8 cellular contexts compared by ENCODE assay signal in genomic region chr10:95290446-95290800, GRCh38. TPM values are rescaled to one million over a fixed set of nuclear protein-coding genes. Genes with fewer than 3 reads are reported as not detected.
DNase-seq lines count a peak whose midpoint lies in the region; ATAC-seq and TF ChIP-seq lines count a peak whose summit lies in the region.

No MANE protein-coding gene starts in this region.

- intact Hi-C loops in breast epithelium (cut with DNase I; ENCODE audit: low total_unique reads) = loop anchor here (5.0 kb wide), 1 partner anchor 1158 kb away; no protein-coding TSS in a partner anchor

- H3K36me3 Mint-ChIP-seq in activated CD8-positive, alpha-beta memory T cell treated with anti-CD3 and anti-CD28 coated beads, Interleukin-2, amount 10 ng/mL, durations not matched to agents 7 days and 5 days = no peaks in the 10 kb centered on the region

- H3K4me3 Mint-ChIP-seq in activated CD8-positive, alpha-beta memory T cell treated with anti-CD3 and anti-CD28 coated beads, Interleukin-2, amount 10 ng/mL, durations not matched to agents 7 days and 5 days = peak overlapping the region; percentile 72

- peaks cover 36% of the 10 kb centered on the region for H3K4me1 Mint-ChIP-seq in activated CD8-positive, alpha-beta memory T cell treated with anti-CD3 and anti-CD28 coated beads, Interleukin-2, amount 10 ng/mL, durations not matched to agents 7 days and 5 days

- WGBS in lung, 2 donors = 0 to 1% methylated on average over 49 of the region's 49 CpGs

- peak; percentile 26 for ATAC-seq in activated CD8-positive, alpha-beta memory T cell treated with anti-CD3 and anti-CD28 coated beads, Interleukin-2, amount 10 ng/mL, durations not matched to agents 7 days and 5 days
- ATAC-seq in lung (ENCODE audit: insufficient read depth, low FRiP score) = peak; percentile 17

- H3K4me1 ChIP-seq in breast epithelium (peaks cover 0 to 8% of the 10 kb centered on the region in 2 donors), lung (ENCODE audit: control insufficient read depth in 2 of 2, insufficient read depth in 2 of 2, low read length in 2 of 2) (peaks cover 9 to 20% of the 10 kb centered on the region in 2 donors)

- peak overlapping the region; percentile 16; the same call in 1 of the 2 replicates for H3K4me3 ChIP-seq in HL-60 (replicated peaks; ENCODE audit: insufficient read depth, low read length)
- peak overlapping the region; percentile 69 to 98 (median 96) for H3K4me3 ChIP-seq in breast epithelium
- peak overlapping the region; percentile 71 for H3K4me3 ChIP-seq in lung

- no peak for DNase-seq in activated CD8-positive, alpha-beta memory T cell treated with anti-CD3 and anti-CD28 coated beads, Interleukin-2, amount 10 ng/mL, durations not matched to agents 7 days and 5 days
- no peak for DNase-seq in activated CD8-positive, alpha-beta memory T cell treated with anti-CD3 and anti-CD28 coated beads, Interleukin-2, amount 50 U/mL, for 48 hours
- DNase-seq in HL-60 (ENCODE audit: low read depth in 1 of 2, low spot score in 1 of 2) (no peak), breast epithelium (ENCODE audit: low spot score in 2 of 2) (no peak), lung (ENCODE audit: low spot score) (no peak), nucleus accumbens (lab: John Stamatoyannopoulos, UW) (no peak), activated gamma-delta T cell treated with Interleukin-2 at 50 U/mL for 16 hours (no peak), SIG-M5 treated with dmso at 0.1 percent for 504 hours (lab: John Stamatoyannopoulos, UW; ENCODE audit: unreplicated experiment) (no peak)

- TF ChIP-seq CTCF in HL-60 (IDR thresholded peaks at IDR 0.05; ENCODE audit: insufficient read depth, low read length) = no peak
- no peak for TF ChIP-seq CTCF in breast epithelium (IDR thresholded peaks at IDR 0.05)
- TF ChIP-seq CTCF in lung (IDR thresholded peaks at IDR 0.05; ENCODE audit: control extremely low read depth, extremely low read depth) = no peak

- no peaks in the 10 kb centered on the region for H3K9me3 Mint-ChIP-seq in activated CD8-positive, alpha-beta memory T cell treated with anti-CD3 and anti-CD28 coated beads, Interleukin-2, amount 10 ng/mL, durations not matched to agents 7 days and 5 days (ENCODE audit: low read depth)

- TF ChIP-seq POLR2A in breast epithelium (IDR thresholded peaks at IDR 0.05) = no peak

- H3K27me3 ChIP-seq in HL-60 (ENCODE audit: insufficient read depth, poor library complexity, severe bottlenecking) (peaks cover 47% of the 10 kb centered on the region), breast epithelium (no peaks in the 10 kb centered on the region), lung (ENCODE audit: control insufficient read depth, insufficient read depth) (no peaks in the 10 kb centered on the region)

- peaks cover 60% of the 10 kb centered on the region for H3K27me3 Mint-ChIP-seq in activated CD8-positive, alpha-beta memory T cell treated with anti-CD3 and anti-CD28 coated beads, Interleukin-2, amount 10 ng/mL, durations not matched to agents 7 days and 5 days

- H3K27ac ChIP-seq in HL-60 (replicated peaks) (no peak overlapping the region), breast epithelium (peak overlapping the region; percentile 92 to 96), lung (ENCODE audit: low read depth in 1 of 2, low read length in 1 of 2) (peak overlapping the region; percentile 84 to 96)

- CTCF ChIA-PET in activated CD8-positive, alpha-beta memory T cell treated with anti-CD3 and anti-CD28 coated beads, Interleukin-2, amount 10 ng/mL, durations not matched to agents 7 days and 5 days (lab: Charles Lee) = interaction anchor here (0.7 to 1.0 kb wide), 2 partner anchors 11 to 44 kb away, joined by 3 to 4 read pairs; no protein-coding TSS in a partner anchor

- H3K9me3 ChIP-seq in breast epithelium (no peaks in the 10 kb centered on the region), lung (ENCODE audit: control insufficient read depth in 2 of 2, insufficient read depth in 1 of 2, low read length in 1 of 2) (no peaks in the 10 kb centered on the region)

- no peak overlapping the region for H3K27ac Mint-ChIP-seq in activated CD8-positive, alpha-beta memory T cell treated with anti-CD3 and anti-CD28 coated beads, Interleukin-2, amount 10 ng/mL, durations not matched to agents 7 days and 5 days

- H3K36me3 ChIP-seq in breast epithelium (no peaks in the 10 kb centered on the region), lung (ENCODE audit: control insufficient read depth in 2 of 2, insufficient read depth in 2 of 2, low read length in 2 of 2) (no peaks in the 10 kb centered on the region)

RNA-seq across cellular contexts. Expression of gene PDLIM1, which starts 0.4 kb away (rescaled TPM):
- total RNA-seq in activated CD8-positive, alpha-beta memory T cell treated with anti-CD3 and anti-CD28 coated beads, Interleukin-2, amount 10 ng/mL, durations not matched to agents 7 days and 5 days = 10 to 100 TPM in 1 of 2 experiments, 1 to 10 TPM in 1; 4.8 to 22.7 TPM
- total RNA-seq in breast epithelium (100 to 1,000 TPM in 1 of 3 donors, 10 to 100 TPM in 2; 80.8 to 143 (median 87.7) TPM), lung (100 to 1,000 TPM in 1 of 2 donors, 10 to 100 TPM in 1; 61.4 to 243 TPM)
- 100 to 1,000 TPM; 156 to 200 TPM for polyA plus RNA-seq in lung

Comparison
In these comparisons a context has a peak if more than half of its experiments do, and no peak if none do; other contexts are left out.
1. H3K4me3 ChIP-seq: peak in every context shown above with its lines; median percentile 96 in breast epithelium; 71 in lung; 16 in HL-60.